In the genomic region with DNA sequence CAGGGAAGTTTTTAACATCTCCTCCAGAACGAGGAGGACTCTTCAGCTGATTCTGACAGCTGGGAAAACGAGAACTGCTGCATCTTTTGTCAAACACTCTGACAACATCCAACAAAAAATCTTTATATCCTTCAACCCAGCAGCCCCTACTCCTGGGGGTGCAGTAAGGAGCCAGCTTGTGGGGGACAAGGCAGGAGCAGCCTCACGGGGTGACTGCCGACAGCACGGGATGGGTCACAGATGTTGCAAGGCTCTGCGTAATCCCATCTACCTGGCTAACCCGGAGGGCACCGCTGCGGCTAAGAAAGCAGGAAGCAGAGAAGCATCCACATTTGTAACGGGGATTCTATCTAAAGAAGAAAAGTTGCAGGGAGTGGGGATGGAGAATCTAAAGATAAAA, we compare ENCODE assay signal across 32 cellular contexts.
"Had no signal": no experiment of that assay in that cellular context is flagged by ENCODE, and none has a peak within 500 bp of the region (broad histone marks: within the 10 kb centered on the region; RNA-seq: fewer than 3 reads in every experiment).

No MANE protein-coding gene starts in this region.

- H3K9me3 ChIP-seq: adrenal gland, body of pancreas, breast epithelium, MG63, SJSA1, SK-N-SH had no signal

- DNase-seq: activated CD4-positive, alpha-beta T cell treated with anti-CD3 and anti-CD28 coated beads for 1 hour; activated CD4-positive, alpha-beta T cell treated with anti-CD3 and anti-CD28 coated beads for 48 hours; activated CD4-positive, alpha-beta T cell treated with anti-CD3 and anti-CD28 coated beads, Interleukin-2, amount 50 U/mL, for 4 hours; activated CD4-positive, CD25-positive, alpha-beta regulatory T cell; activated CD8-positive, alpha-beta memory T cell treated with anti-CD3 and anti-CD28 coated beads for 24 hours; activated CD8-positive, alpha-beta memory T cell treated with anti-CD3 and anti-CD28 coated beads, Interleukin-2, amount 10 ng/mL, durations not matched to agents 7 days and 5 days; activated CD8-positive, alpha-beta memory T cell treated with anti-CD3 and anti-CD28 coated beads, Interleukin-2, amount 50 U/mL, for 48 hours; activated gamma-delta T cell treated with Interleukin-2 at 50 U/mL for 16 hours; activated naive CD4-positive, alpha-beta T cell treated with anti-CD3 and anti-CD28 coated beads for 36 hours; adrenal gland; body of pancreas; Kasumi-1; KG1; MG63; NCI-H1048; NCI-H1105 treated with DMSO at 0.1 percent for 48 hours; NCI-H1436; NCI-H1694; NCI-H1930; NCI-H2081 treated with DMSO at 0.1 percent for 48 hours; NCI-H345; NCI-H524 treated with DMSO at 0.1 percent for 48 hours; SHP77 treated with DMSO at 0.1 percent for 48 hours; SK-N-SH; T-cell; T-helper 2 cell; T-helper 9 cell; WERI-Rb-1 had no signal

- H3K4me3 ChIP-seq: adrenal gland, body of pancreas, breast epithelium, MG63, SJSA1 had no signal

- H3K9me3 Mint-ChIP-seq: activated naive CD4-positive, alpha-beta T cell treated with anti-CD3 and anti-CD28 coated beads for 36 hours; activated naive CD4-positive, alpha-beta T cell treated with anti-CD3 and anti-CD28 coated beads, Interleukin-2, amount 50 U/mL, for 72 hours; T-cell had no signal

- H3K4me3 Mint-ChIP-seq: activated CD8-positive, alpha-beta memory T cell treated with anti-CD3 and anti-CD28 coated beads, Interleukin-2, amount 10 ng/mL, durations not matched to agents 7 days and 5 days; activated naive CD4-positive, alpha-beta T cell treated with anti-CD3 and anti-CD28 coated beads for 36 hours; T-cell had no signal

- H3K27ac ChIP-seq: adrenal gland, body of pancreas, breast epithelium, SJSA1, WERI-Rb-1 had no signal

- H3K27ac Mint-ChIP-seq: activated CD8-positive, alpha-beta memory T cell treated with anti-CD3 and anti-CD28 coated beads, Interleukin-2, amount 10 ng/mL, durations not matched to agents 7 days and 5 days; activated naive CD4-positive, alpha-beta T cell treated with anti-CD3 and anti-CD28 coated beads for 36 hours; T-cell had no signal

- H3K27me3 Mint-ChIP-seq: activated CD8-positive, alpha-beta memory T cell treated with anti-CD3 and anti-CD28 coated beads, Interleukin-2, amount 10 ng/mL, durations not matched to agents 7 days and 5 days; T-cell had no signal

- ATAC-seq: activated CD8-positive, alpha-beta memory T cell treated with anti-CD3 and anti-CD28 coated beads, Interleukin-2, amount 10 ng/mL, durations not matched to agents 7 days and 5 days; activated naive CD4-positive, alpha-beta T cell treated with anti-CD3 and anti-CD28 coated beads, Interleukin-2, amount 50 U/mL, for 72 hours; body of pancreas; Panc1; T-cell had no signal

- H3K9ac ChIP-seq: SK-N-SH had no signal

- H3K27me3 ChIP-seq: adrenal gland, body of pancreas, breast epithelium, MG63, SJSA1 had no signal

- H3K4me1 ChIP-seq: adrenal gland, body of pancreas, breast epithelium, SJSA1 had no signal

- H3K4me1 Mint-ChIP-seq: activated CD8-positive, alpha-beta memory T cell treated with anti-CD3 and anti-CD28 coated beads, Interleukin-2, amount 10 ng/mL, durations not matched to agents 7 days and 5 days; T-cell had no signal
